In the genomic region with DNA sequence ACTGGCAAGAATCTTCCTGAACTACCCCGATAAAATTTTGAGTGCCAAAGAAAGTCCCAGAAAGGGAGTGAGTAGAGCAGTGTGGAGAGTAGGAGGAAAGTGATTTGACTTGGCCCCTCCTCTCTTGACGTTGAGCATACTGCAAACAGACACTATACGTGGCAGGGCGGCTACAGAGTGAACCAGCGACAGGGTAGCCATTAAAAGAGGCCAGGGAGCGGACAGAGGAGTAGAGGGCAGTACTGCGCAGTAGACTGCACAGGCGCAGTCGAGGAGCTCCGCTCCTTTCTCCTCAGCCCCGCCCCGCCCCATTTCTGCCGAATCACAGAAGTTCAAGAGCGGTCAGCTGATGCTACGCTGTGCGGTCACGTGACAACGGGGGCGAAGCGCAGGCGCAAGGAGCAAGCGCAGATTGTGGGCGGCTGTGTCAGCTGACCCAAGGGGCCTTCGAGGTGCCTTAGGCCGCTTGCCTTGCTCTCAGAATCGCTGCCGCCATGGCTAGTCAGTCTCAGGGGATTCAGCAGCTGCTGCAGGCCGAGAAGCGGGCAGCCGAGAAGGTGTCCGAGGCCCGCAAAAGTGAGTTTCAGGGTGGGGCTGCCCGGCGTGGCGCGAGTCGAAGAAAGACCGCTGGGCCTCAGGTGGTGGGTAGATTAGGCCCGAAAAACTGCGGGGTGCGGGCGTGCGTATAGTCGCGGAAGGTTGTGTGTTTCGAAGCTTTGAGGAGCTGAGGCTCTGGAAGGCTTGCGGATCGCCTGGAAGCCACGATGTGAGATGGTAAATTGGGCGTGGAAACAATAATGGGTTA, we compare ENCODE assay signal across 1 cellular context.
TF ChIP-seq lines count a peak whose summit lies in the region.

A gene with protein sequence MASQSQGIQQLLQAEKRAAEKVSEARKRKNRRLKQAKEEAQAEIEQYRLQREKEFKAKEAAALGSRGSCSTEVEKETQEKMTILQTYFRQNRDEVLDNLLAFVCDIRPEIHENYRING (plus strand): TSS at position 425 of the 805 bp plus-strand sequence. CDS start 70 bp downstream, at position 495.

TF ChIP-seq in HepG2, 621 proteins besides CTCF, POLR2A, EP300 and RAD21 (continued from another document and continues in another):
- TF ChIP-seq, protein P1, sequence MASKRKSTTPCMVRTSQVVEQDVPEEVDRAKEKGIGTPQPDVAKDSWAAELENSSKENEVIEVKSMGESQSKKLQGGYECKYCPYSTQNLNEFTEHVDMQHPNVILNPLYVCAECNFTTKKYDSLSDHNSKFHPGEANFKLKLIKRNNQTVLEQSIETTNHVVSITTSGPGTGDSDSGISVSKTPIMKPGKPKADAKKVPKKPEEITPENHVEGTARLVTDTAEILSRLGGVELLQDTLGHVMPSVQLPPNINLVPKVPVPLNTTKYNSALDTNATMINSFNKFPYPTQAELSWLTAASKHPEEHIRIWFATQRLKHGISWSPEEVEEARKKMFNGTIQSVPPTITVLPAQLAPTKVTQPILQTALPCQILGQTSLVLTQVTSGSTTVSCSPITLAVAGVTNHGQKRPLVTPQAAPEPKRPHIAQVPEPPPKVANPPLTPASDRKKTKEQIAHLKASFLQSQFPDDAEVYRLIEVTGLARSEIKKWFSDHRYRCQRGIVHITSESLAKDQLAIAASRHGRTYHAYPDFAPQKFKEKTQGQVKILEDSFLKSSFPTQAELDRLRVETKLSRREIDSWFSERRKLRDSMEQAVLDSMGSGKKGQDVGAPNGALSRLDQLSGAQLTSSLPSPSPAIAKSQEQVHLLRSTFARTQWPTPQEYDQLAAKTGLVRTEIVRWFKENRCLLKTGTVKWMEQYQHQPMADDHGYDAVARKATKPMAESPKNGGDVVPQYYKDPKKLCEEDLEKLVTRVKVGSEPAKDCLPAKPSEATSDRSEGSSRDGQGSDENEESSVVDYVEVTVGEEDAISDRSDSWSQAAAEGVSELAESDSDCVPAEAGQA (IDR thresholded peaks at IDR 0.05; ENCODE audit: low read depth): no peak; the same call in 1 of the 2 replicates
- TF ChIP-seq, protein P1 (CRISPR knock-in tag; IDR thresholded peaks at IDR 0.05; ENCODE audit: borderline replicate concordance): peak; percentile 43; the same call in 1 of the 2 replicates
- peak; percentile 37 for TF ChIP-seq ZNF430 (CRISPR knock-in tag; IDR thresholded peaks at IDR 0.05)
- TF ChIP-seq, protein P2, sequence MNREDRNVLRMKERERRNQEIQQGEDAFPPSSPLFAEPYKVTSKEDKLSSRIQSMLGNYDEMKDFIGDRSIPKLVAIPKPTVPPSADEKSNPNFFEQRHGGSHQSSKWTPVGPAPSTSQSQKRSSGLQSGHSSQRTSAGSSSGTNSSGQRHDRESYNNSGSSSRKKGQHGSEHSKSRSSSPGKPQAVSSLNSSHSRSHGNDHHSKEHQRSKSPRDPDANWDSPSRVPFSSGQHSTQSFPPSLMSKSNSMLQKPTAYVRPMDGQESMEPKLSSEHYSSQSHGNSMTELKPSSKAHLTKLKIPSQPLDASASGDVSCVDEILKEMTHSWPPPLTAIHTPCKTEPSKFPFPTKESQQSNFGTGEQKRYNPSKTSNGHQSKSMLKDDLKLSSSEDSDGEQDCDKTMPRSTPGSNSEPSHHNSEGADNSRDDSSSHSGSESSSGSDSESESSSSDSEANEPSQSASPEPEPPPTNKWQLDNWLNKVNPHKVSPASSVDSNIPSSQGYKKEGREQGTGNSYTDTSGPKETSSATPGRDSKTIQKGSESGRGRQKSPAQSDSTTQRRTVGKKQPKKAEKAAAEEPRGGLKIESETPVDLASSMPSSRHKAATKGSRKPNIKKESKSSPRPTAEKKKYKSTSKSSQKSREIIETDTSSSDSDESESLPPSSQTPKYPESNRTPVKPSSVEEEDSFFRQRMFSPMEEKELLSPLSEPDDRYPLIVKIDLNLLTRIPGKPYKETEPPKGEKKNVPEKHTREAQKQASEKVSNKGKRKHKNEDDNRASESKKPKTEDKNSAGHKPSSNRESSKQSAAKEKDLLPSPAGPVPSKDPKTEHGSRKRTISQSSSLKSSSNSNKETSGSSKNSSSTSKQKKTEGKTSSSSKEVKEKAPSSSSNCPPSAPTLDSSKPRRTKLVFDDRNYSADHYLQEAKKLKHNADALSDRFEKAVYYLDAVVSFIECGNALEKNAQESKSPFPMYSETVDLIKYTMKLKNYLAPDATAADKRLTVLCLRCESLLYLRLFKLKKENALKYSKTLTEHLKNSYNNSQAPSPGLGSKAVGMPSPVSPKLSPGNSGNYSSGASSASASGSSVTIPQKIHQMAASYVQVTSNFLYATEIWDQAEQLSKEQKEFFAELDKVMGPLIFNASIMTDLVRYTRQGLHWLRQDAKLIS (CRISPR knock-in tag; IDR thresholded peaks at IDR 0.05): no peak
- peak; percentile 45; the same call in 1 of the 2 replicates for TF ChIP-seq GATAD2A (CRISPR knock-in tag; IDR thresholded peaks at IDR 0.05)
- TF ChIP-seq ZNF773 (CRISPR knock-in tag; IDR thresholded peaks at IDR 0.05; ENCODE audit: borderline replicate concordance): no peak; the same call in 1 of the 2 replicates
- no peak for TF ChIP-seq ZNF282 (IDR thresholded peaks at IDR 0.05; ENCODE audit: partially characterized antibody)
- TF ChIP-seq, protein P3, sequence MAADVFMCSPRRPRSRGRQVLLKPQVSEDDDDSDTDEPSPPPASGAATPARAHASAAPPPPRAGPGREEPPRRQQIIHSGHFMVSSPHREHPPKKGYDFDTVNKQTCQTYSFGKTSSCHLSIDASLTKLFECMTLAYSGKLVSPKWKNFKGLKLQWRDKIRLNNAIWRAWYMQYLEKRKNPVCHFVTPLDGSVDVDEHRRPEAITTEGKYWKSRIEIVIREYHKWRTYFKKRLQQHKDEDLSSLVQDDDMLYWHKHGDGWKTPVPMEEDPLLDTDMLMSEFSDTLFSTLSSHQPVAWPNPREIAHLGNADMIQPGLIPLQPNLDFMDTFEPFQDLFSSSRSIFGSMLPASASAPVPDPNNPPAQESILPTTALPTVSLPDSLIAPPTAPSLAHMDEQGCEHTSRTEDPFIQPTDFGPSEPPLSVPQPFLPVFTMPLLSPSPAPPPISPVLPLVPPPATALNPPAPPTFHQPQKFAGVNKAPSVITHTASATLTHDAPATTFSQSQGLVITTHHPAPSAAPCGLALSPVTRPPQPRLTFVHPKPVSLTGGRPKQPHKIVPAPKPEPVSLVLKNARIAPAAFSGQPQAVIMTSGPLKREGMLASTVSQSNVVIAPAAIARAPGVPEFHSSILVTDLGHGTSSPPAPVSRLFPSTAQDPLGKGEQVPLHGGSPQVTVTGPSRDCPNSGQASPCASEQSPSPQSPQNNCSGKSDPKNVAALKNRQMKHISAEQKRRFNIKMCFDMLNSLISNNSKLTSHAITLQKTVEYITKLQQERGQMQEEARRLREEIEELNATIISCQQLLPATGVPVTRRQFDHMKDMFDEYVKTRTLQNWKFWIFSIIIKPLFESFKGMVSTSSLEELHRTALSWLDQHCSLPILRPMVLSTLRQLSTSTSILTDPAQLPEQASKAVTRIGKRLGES (CRISPR knock-in tag; IDR thresholded peaks at IDR 0.05; ENCODE audit: borderline replicate concordance): no peak
- TF ChIP-seq SAFB2 (CRISPR knock-in tag; IDR thresholded peaks at IDR 0.05; ENCODE audit: borderline replicate concordance, low read depth): no peak
- TF ChIP-seq, protein P4, sequence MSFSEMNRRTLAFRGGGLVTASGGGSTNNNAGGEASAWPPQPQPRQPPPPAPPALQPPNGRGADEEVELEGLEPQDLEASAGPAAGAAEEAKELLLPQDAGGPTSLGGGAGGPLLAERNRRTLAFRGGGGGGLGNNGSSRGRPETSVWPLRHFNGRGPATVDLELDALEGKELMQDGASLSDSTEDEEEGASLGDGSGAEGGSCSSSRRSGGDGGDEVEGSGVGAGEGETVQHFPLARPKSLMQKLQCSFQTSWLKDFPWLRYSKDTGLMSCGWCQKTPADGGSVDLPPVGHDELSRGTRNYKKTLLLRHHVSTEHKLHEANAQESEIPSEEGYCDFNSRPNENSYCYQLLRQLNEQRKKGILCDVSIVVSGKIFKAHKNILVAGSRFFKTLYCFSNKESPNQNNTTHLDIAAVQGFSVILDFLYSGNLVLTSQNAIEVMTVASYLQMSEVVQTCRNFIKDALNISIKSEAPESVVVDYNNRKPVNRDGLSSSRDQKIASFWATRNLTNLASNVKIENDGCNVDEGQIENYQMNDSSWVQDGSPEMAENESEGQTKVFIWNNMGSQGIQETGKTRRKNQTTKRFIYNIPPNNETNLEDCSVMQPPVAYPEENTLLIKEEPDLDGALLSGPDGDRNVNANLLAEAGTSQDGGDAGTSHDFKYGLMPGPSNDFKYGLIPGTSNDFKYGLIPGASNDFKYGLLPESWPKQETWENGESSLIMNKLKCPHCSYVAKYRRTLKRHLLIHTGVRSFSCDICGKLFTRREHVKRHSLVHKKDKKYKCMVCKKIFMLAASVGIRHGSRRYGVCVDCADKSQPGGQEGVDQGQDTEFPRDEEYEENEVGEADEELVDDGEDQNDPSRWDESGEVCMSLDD (CRISPR knock-in tag; IDR thresholded peaks at IDR 0.05; ENCODE audit: borderline replicate concordance): peak; percentile 60; the same call in 1 of the 2 replicates
- no peak for TF ChIP-seq EHMT2 (IDR thresholded peaks at IDR 0.05; ENCODE audit: borderline replicate concordance, low read depth, low read length)
- TF ChIP-seq, protein P5, sequence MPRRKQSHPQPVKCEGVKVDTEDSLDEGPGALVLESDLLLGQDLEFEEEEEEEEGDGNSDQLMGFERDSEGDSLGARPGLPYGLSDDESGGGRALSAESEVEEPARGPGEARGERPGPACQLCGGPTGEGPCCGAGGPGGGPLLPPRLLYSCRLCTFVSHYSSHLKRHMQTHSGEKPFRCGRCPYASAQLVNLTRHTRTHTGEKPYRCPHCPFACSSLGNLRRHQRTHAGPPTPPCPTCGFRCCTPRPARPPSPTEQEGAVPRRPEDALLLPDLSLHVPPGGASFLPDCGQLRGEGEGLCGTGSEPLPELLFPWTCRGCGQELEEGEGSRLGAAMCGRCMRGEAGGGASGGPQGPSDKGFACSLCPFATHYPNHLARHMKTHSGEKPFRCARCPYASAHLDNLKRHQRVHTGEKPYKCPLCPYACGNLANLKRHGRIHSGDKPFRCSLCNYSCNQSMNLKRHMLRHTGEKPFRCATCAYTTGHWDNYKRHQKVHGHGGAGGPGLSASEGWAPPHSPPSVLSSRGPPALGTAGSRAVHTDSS (CRISPR knock-in tag; conservative IDR thresholded peaks at IDR 0.05): no peak
- no peak for TF ChIP-seq ZNF180 (CRISPR knock-in tag; IDR thresholded peaks at IDR 0.05; ENCODE audit: borderline replicate concordance, low read depth)
- TF ChIP-seq, protein P6, sequence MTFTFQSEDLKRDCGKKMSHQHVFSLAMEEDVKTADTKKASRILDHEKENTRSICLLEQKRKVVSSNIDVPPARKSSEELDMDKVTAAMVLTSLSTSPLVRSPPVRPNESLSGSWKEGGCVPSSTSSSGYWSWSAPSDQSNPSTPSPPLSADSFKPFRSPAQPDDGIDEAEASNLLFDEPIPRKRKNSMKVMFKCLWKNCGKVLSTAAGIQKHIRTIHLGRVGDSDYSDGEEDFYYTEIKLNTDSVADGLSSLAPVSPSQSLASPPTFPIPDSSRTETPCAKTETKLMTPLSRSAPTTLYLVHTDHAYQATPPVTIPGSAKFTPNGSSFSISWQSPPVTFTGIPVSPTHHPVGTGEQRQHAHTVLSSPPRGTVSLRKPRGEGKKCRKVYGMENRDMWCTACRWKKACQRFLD (CRISPR knock-in tag; IDR thresholded peaks at IDR 0.05; ENCODE audit: borderline replicate concordance): no peak
- TF ChIP-seq, protein P7, sequence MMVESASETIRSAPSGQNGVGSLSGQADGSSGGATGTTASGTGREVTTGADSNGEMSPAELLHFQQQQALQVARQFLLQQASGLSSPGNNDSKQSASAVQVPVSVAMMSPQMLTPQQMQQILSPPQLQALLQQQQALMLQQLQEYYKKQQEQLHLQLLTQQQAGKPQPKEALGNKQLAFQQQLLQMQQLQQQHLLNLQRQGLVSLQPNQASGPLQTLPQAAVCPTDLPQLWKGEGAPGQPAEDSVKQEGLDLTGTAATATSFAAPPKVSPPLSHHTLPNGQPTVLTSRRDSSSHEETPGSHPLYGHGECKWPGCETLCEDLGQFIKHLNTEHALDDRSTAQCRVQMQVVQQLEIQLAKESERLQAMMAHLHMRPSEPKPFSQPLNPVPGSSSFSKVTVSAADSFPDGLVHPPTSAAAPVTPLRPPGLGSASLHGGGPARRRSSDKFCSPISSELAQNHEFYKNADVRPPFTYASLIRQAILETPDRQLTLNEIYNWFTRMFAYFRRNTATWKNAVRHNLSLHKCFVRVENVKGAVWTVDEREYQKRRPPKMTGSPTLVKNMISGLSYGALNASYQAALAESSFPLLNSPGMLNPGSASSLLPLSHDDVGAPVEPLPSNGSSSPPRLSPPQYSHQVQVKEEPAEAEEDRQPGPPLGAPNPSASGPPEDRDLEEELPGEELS (CRISPR knock-in tag; IDR thresholded peaks at IDR 0.05): no peak
- no peak for TF ChIP-seq MBNL3 (CRISPR knock-in tag; conservative IDR thresholded peaks at IDR 0.05)
